In the genomic region with DNA sequence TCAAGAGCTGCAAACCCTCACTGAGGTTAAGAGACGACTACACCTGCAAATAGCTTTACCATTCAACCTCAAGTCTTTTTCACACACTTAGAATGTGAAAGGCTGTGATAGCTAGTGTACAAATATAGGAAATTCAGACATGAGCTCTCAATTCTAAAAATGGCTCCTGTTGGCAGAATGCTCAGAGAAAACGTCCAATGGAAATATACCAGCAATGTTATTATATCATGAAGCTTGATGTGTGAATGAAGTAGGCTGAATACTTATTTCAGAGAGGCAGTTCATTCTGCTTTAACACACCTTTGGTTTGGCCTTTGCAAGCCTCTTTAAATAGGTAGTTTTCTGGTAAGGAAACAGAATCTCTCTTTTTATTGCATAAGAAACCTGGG, we compare ENCODE assay signal across 25 cellular contexts.
"Had no signal": no experiment of that assay in that cellular context is flagged by ENCODE, and none has a peak within 500 bp of the region (broad histone marks: within the 10 kb centered on the region; RNA-seq: fewer than 3 reads in every experiment).

No MANE protein-coding gene starts in this region.

- H3K4me1 ChIP-seq: colonic mucosa, neural progenitor cell, prostate gland, right atrium auricular region, stomach, testis, upper lobe of left lung had no signal

- ATAC-seq: effector memory CD8-positive, alpha-beta T cell; left lobe of liver; naive thymus-derived CD4-positive, alpha-beta T cell; stimulated activated effector memory CD8-positive, alpha-beta T cell treated with anti-CD3 and anti-CD28 coated beads, Interleukin-12 subunit alpha, Interleukin-12 subunit beta, amount 100 ng/mL, for 72 hours had no signal

- DNase-seq: colonic mucosa; effector memory CD8-positive, alpha-beta T cell; head of caudate nucleus; kidney; naive thymus-derived CD4-positive, alpha-beta T cell; sigmoid colon; stimulated activated CD4-positive, alpha-beta T cell treated with anti-CD3 and anti-CD28 coated beads, Interleukin-2, amount 100 ng/mL, for 24 hours; stimulated activated CD4-positive, alpha-beta T cell treated with anti-CD3 and anti-CD28 coated beads, Interleukin-4, amount 100 ng/mL, for 24 hours; stimulated activated naive CD4-positive, alpha-beta T cell treated with Interleukin-2 at 50 U/mL for 16 hours; stomach; testis; tibial artery; upper lobe of left lung had no signal

- H3K36me3 Mint-ChIP-seq: memory B cell; naive thymus-derived CD4-positive, alpha-beta T cell; neural progenitor cell; stimulated activated effector memory CD8-positive, alpha-beta T cell treated with anti-CD3 and anti-CD28 coated beads, Interleukin-12 subunit alpha, Interleukin-12 subunit beta, amount 100 ng/mL, for 72 hours had no signal

- H3K27ac ChIP-seq: colonic mucosa, neural progenitor cell, prostate gland, right atrium auricular region, sigmoid colon, stomach, testis, upper lobe of left lung had no signal

- H3K27me3 Mint-ChIP-seq: dendritic cell treated with granulocyte-macrophage colony-stimulating factor and Interleukin-4, amounts not matched to agents 40 ng/mL and 50 ng/mL, for 4 days; effector memory CD8-positive, alpha-beta T cell; memory B cell had no signal

- H3K36me3 ChIP-seq: colonic mucosa, neural progenitor cell, prostate gland, right atrium auricular region, sigmoid colon, stomach, tibial artery, upper lobe of left lung had no signal

- H3K27ac Mint-ChIP-seq: dendritic cell treated with granulocyte-macrophage colony-stimulating factor and Interleukin-4, amounts not matched to agents 40 ng/mL and 50 ng/mL, for 4 days; effector memory CD8-positive, alpha-beta T cell; memory B cell; naive thymus-derived CD4-positive, alpha-beta T cell; nephron; neural progenitor cell; stimulated activated effector memory CD8-positive, alpha-beta T cell treated with anti-CD3 and anti-CD28 coated beads, Interleukin-12 subunit alpha, Interleukin-12 subunit beta, amount 100 ng/mL, for 72 hours had no signal

- H3K4me3 Mint-ChIP-seq: dendritic cell treated with granulocyte-macrophage colony-stimulating factor and Interleukin-4, amounts not matched to agents 40 ng/mL and 50 ng/mL, for 4 days; effector memory CD8-positive, alpha-beta T cell; memory B cell; naive thymus-derived CD4-positive, alpha-beta T cell; nephron; neural progenitor cell; stimulated activated effector memory CD8-positive, alpha-beta T cell treated with anti-CD3 and anti-CD28 coated beads, Interleukin-12 subunit alpha, Interleukin-12 subunit beta, amount 100 ng/mL, for 72 hours had no signal

- FAIRE-seq: endometrium, frontal cortex, kidney, urothelium cell line had no signal

- H3K4me2 ChIP-seq: neural progenitor cell had no signal

- H3K4me3 ChIP-seq: colonic mucosa, lung, neural progenitor cell, prostate gland, right atrium auricular region, sigmoid colon, stomach, testis, tibial artery, upper lobe of left lung had no signal

- H3K9ac ChIP-seq: neural progenitor cell had no signal

- H3K27me3 ChIP-seq: colonic mucosa, neural progenitor cell, right atrium auricular region, sigmoid colon, stomach, testis, tibial artery, upper lobe of left lung had no signal

- H3K9me3 Mint-ChIP-seq: dendritic cell treated with granulocyte-macrophage colony-stimulating factor and Interleukin-4, amounts not matched to agents 40 ng/mL and 50 ng/mL, for 4 days; effector memory CD8-positive, alpha-beta T cell; memory B cell; nephron; neural progenitor cell; stimulated activated effector memory CD8-positive, alpha-beta T cell treated with anti-CD3 and anti-CD28 coated beads, Interleukin-12 subunit alpha, Interleukin-12 subunit beta, amount 100 ng/mL, for 72 hours had no signal

- H2AFZ ChIP-seq: neural progenitor cell had no signal

- H3K4me1 Mint-ChIP-seq: memory B cell; naive thymus-derived CD4-positive, alpha-beta T cell; neural progenitor cell; stimulated activated effector memory CD8-positive, alpha-beta T cell treated with anti-CD3 and anti-CD28 coated beads, Interleukin-12 subunit alpha, Interleukin-12 subunit beta, amount 100 ng/mL, for 72 hours had no signal

- H3K9me3 ChIP-seq: colonic mucosa, prostate gland, right atrium auricular region, sigmoid colon, stomach, testis, tibial artery, upper lobe of left lung had no signal
